ENCODE assay signal across 1 cellular context in the genomic region with DNA sequence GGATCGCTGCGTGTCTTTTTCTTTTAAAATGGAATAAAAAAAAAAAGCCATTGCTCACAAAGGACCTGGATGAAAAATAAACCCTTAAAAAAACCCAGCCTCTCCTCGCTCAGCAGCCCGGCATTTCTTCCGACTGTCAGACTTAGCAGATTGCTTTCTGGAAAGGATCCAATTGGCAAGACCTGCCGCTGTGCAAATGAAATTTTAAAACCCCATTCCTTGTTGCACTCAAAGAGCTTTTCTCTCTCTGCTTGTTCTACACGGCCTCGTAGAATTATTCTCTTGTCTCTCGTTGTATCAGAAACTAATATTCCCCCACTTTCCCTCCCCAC.
TF ChIP-seq lines count a peak whose summit lies in the region.

No MANE protein-coding gene starts in this region.

TF ChIP-seq in GM23338, 12 proteins besides CTCF, POLR2A, EP300 and RAD21 (continued from another document):
- TF ChIP-seq, protein P1, sequence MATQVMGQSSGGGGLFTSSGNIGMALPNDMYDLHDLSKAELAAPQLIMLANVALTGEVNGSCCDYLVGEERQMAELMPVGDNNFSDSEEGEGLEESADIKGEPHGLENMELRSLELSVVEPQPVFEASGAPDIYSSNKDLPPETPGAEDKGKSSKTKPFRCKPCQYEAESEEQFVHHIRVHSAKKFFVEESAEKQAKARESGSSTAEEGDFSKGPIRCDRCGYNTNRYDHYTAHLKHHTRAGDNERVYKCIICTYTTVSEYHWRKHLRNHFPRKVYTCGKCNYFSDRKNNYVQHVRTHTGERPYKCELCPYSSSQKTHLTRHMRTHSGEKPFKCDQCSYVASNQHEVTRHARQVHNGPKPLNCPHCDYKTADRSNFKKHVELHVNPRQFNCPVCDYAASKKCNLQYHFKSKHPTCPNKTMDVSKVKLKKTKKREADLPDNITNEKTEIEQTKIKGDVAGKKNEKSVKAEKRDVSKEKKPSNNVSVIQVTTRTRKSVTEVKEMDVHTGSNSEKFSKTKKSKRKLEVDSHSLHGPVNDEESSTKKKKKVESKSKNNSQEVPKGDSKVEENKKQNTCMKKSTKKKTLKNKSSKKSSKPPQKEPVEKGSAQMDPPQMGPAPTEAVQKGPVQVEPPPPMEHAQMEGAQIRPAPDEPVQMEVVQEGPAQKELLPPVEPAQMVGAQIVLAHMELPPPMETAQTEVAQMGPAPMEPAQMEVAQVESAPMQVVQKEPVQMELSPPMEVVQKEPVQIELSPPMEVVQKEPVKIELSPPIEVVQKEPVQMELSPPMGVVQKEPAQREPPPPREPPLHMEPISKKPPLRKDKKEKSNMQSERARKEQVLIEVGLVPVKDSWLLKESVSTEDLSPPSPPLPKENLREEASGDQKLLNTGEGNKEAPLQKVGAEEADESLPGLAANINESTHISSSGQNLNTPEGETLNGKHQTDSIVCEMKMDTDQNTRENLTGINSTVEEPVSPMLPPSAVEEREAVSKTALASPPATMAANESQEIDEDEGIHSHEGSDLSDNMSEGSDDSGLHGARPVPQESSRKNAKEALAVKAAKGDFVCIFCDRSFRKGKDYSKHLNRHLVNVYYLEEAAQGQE (IDR thresholded peaks at IDR 0.05; ENCODE audit: unreplicated experiment), result no peak
- no peak for TF ChIP-seq ZNF331 (CRISPR knock-in tag; IDR thresholded peaks at IDR 0.05; ENCODE audit: low read depth)
- no peak for TF ChIP-seq ZNF114 (CRISPR knock-in tag; IDR thresholded peaks at IDR 0.05)
